Comparison of ENCODE assay signal across 14 cellular contexts in the genomic region with DNA sequence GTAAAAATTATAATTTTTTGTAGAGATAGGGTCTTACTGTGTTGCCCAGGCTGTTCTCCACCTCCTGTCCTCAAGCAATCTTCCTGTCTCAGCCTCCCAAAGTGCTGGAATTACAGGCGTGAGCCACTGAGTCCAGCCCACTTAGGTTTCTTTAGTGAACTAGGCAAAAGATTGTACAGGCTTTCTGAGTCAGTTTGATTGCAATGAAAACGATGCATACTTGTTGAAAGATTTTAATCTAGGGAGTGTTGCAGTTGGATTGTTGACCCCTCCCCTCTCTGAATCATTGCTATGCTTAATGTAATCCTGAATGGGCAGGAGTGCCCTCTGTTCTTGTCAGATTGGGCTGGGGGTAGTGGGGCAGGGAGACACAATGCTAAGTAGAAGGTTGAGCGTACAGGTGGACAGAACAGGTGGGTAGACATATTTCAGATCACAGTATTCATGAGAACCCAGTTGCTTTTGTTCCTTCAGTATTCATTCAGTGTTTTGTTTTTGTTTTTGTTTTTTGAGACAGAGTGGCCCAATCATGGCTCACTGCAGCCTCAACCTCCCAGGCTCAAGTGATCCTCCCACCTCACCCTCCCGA.
A peak's percentile ranks its signal among the peaks of the same experiment; 100 is the strongest.
DNase-seq lines count a peak whose midpoint lies in the region; ATAC-seq and TF ChIP-seq lines count a peak whose summit lies in the region.
"Had no signal": no experiment of that assay in that cellular context is flagged by ENCODE, and none has a peak within 500 bp of the region (broad histone marks: within the 10 kb centered on the region; RNA-seq: fewer than 3 reads in every experiment).

No MANE protein-coding gene starts in this region.

- H4K91ac ChIP-seq in mesenchymal stem cell (ENCODE audit: low read length), result no peak overlapping the region

- no peaks in the 10 kb centered on the region for H3K4me1 ChIP-seq in CD4-positive, CD25-positive, alpha-beta regulatory T cell (ENCODE audit: control insufficient read depth, insufficient read depth, low read length, poor library complexity, severe bottlenecking)
- H3K4me1 ChIP-seq in endodermal cell (ENCODE audit: control insufficient read depth, insufficient read depth, low read length) (peaks cover 2% of the 10 kb centered on the region), mesenchymal stem cell (ENCODE audit: control insufficient read depth, insufficient read depth, low read depth, low read length) (peaks cover 5% of the 10 kb centered on the region)
- H3K4me1 ChIP-seq: thyroid gland had no signal

- no peak overlapping the region for H3K14ac ChIP-seq in mesenchymal stem cell (ENCODE audit: low read length in 2 of 2)

- H4K8ac ChIP-seq in mesenchymal stem cell (ENCODE audit: low read length), result no peak overlapping the region

- no peaks in the 10 kb centered on the region for H3K9me3 ChIP-seq in CD4-positive, CD25-positive, alpha-beta regulatory T cell (ENCODE audit: control insufficient read depth in 2 of 2, low read length in 2 of 2)
- no peaks in the 10 kb centered on the region for H3K9me3 ChIP-seq in endodermal cell (ENCODE audit: control insufficient read depth, low read length)
- no peaks in the 10 kb centered on the region for H3K9me3 ChIP-seq in mesenchymal stem cell (ENCODE audit: control insufficient read depth, low read length)
- H3K9me3 ChIP-seq: thyroid gland had no signal

- peaks cover 29% of the 10 kb centered on the region for H3K79me1 ChIP-seq in mesenchymal stem cell (replicated peaks; ENCODE audit: low read length, poor library complexity, severe bottlenecking)

- no peak overlapping the region for H2AFZ ChIP-seq in mesenchymal stem cell (ENCODE audit: low read depth, low read length)

- no peak overlapping the region for H2BK120ac ChIP-seq in mesenchymal stem cell (ENCODE audit: low read depth, low read length)

- no peak overlapping the region for H3K27ac ChIP-seq in CD4-positive, CD25-positive, alpha-beta regulatory T cell (ENCODE audit: insufficient read depth, low read length, poor library complexity, severe bottlenecking)
- H3K27ac ChIP-seq in endodermal cell (ENCODE audit: low read depth, low read length), result no peak overlapping the region
- no peak overlapping the region for H3K27ac ChIP-seq in mesenchymal stem cell (ENCODE audit: low read length, poor library complexity, severe bottlenecking)
- H3K27ac ChIP-seq: thyroid gland had no signal

- no peak overlapping the region for H2BK15ac ChIP-seq in mesenchymal stem cell (ENCODE audit: low read depth, poor library complexity, severe bottlenecking)

- H3K27ac Mint-ChIP-seq in CD4-positive, CD25-positive, alpha-beta regulatory T cell, result peak overlapping the region in 2 of 3 donors; percentile 20 to 24
- H3K27ac Mint-ChIP-seq in endodermal cell, result peak overlapping the region; percentile 67
- H3K27ac Mint-ChIP-seq in T-helper 2 cell treated with Interferon-gamma antibody and Interleukin-4, amounts not matched to agents 5 μg/mL and 100 μg/mL, for 36 hours, result no peak overlapping the region
- H3K27ac Mint-ChIP-seq: activated CD4-positive, alpha-beta memory T cell treated with anti-CD3 and anti-CD28 coated beads for 36 hours had no signal

- H3K36me3 Mint-ChIP-seq in CD4-positive, CD25-positive, alpha-beta regulatory T cell, result no peaks in the 10 kb centered on the region
- H3K36me3 Mint-ChIP-seq in endodermal cell (ENCODE audit: low read depth), result peaks cover 12% of the 10 kb centered on the region
- H3K36me3 Mint-ChIP-seq in T-helper 2 cell treated with Interferon-gamma antibody and Interleukin-4, amounts not matched to agents 5 μg/mL and 100 μg/mL, for 36 hours (ENCODE audit: low read depth), result no peaks in the 10 kb centered on the region
- H3K36me3 Mint-ChIP-seq: activated CD4-positive, alpha-beta memory T cell treated with anti-CD3 and anti-CD28 coated beads for 36 hours had no signal

- no peak for DNase-seq in CD4-positive, CD25-positive, alpha-beta regulatory T cell
- DNase-seq in NCI-H226 (peak; percentile 74), endodermal cell (no peak), mesenchymal stem cell (peak; percentile 59), hypothalamus (lab: John Stamatoyannopoulos, UW) (no peak)
- no peak for DNase-seq in T-helper 2 cell treated with Interferon-gamma antibody and Interleukin-4, amounts not matched to agents 5 μg/mL and 100 μg/mL, for 36 hours (ENCODE audit: low spot score)
- DNase-seq: activated naive CD4-positive, alpha-beta T cell treated with Interleukin-2 at 50 U/mL for 16 hours; NCI-H1417 treated with DMSO at 0.1 percent for 48 hours; NCI-H82; right cardiac atrium; thyroid gland had no signal

- peaks cover 0 to 11% (median 0%) of the 10 kb centered on the region in 4 donors for H3K4me1 Mint-ChIP-seq in CD4-positive, CD25-positive, alpha-beta regulatory T cell
- peaks cover 20% of the 10 kb centered on the region for H3K4me1 Mint-ChIP-seq in endodermal cell
- peaks cover 4% of the 10 kb centered on the region for H3K4me1 Mint-ChIP-seq in T-helper 2 cell treated with Interferon-gamma antibody and Interleukin-4, amounts not matched to agents 5 μg/mL and 100 μg/mL, for 36 hours (ENCODE audit: low read depth)

- H2AK5ac ChIP-seq in mesenchymal stem cell (ENCODE audit: low read length, severe bottlenecking), result no peak overlapping the region

- H3K27me3 Mint-ChIP-seq in CD4-positive, CD25-positive, alpha-beta regulatory T cell, result no peaks in the 10 kb centered on the region
- no peaks in the 10 kb centered on the region for H3K27me3 Mint-ChIP-seq in endodermal cell (ENCODE audit: insufficient read depth)
- no peaks in the 10 kb centered on the region for H3K27me3 Mint-ChIP-seq in T-helper 2 cell treated with Interferon-gamma antibody and Interleukin-4, amounts not matched to agents 5 μg/mL and 100 μg/mL, for 36 hours (ENCODE audit: low read depth)
- H3K27me3 Mint-ChIP-seq: activated CD4-positive, alpha-beta memory T cell treated with anti-CD3 and anti-CD28 coated beads for 36 hours had no signal

- no peaks in the 10 kb centered on the region for H3K27me3 ChIP-seq in CD4-positive, CD25-positive, alpha-beta regulatory T cell (ENCODE audit: control insufficient read depth, insufficient read depth, low read length)
- H3K27me3 ChIP-seq in endodermal cell (ENCODE audit: control insufficient read depth, insufficient read depth, low read length, poor library complexity, severe bottlenecking) (no peaks in the 10 kb centered on the region), mesenchymal stem cell (ENCODE audit: control insufficient read depth in 1 of 2, insufficient read depth in 1 of 2, low read length in 2 of 2) (no peaks in the 10 kb centered on the region)
- H3K27me3 ChIP-seq: thyroid gland had no signal

- 88% methylated on average over 4 of the region's 4 CpGs for WGBS in endodermal cell (ENCODE audit: insufficient coverage in 1 of 2, insufficient read length in 1 of 2), 2 experiments
- 73% methylated on average over 4 of the region's 4 CpGs for WGBS in mesenchymal stem cell

- no peak overlapping the region for H3K23ac ChIP-seq in mesenchymal stem cell (ENCODE audit: low read length in 2 of 2)

- no peak overlapping the region for H2BK5ac ChIP-seq in mesenchymal stem cell (ENCODE audit: low read depth, low read length, poor library complexity, severe bottlenecking)

- H3K4ac ChIP-seq in mesenchymal stem cell (ENCODE audit: low read depth in 1 of 2, low read length in 2 of 2), result no peak overlapping the region

- H3K9me3 Mint-ChIP-seq in CD4-positive, CD25-positive, alpha-beta regulatory T cell, result no peaks in the 10 kb centered on the region
- H3K9me3 Mint-ChIP-seq in endodermal cell, result no peaks in the 10 kb centered on the region
- H3K9me3 Mint-ChIP-seq in T-helper 2 cell treated with Interferon-gamma antibody and Interleukin-4, amounts not matched to agents 5 μg/mL and 100 μg/mL, for 36 hours, result no peaks in the 10 kb centered on the region
- H3K9me3 Mint-ChIP-seq: activated CD4-positive, alpha-beta memory T cell treated with anti-CD3 and anti-CD28 coated beads for 36 hours had no signal

- no peak overlapping the region for H3K4me2 ChIP-seq in mesenchymal stem cell (ENCODE audit: low read length, poor library complexity, severe bottlenecking)

- H2BK12ac ChIP-seq in mesenchymal stem cell (ENCODE audit: low read length in 2 of 2), result no peak overlapping the region

- H3K9ac ChIP-seq in endodermal cell (ENCODE audit: extremely low read depth, low read length, poor library complexity, severe bottlenecking) (no peak overlapping the region), mesenchymal stem cell (ENCODE audit: low read length) (no peak overlapping the region)

- no peak for TF ChIP-seq CTCF in endodermal cell (conservative IDR thresholded peaks at IDR 0.05)

- no peak overlapping the region for H3K18ac ChIP-seq in mesenchymal stem cell (ENCODE audit: low read depth in 1 of 2, low read length in 2 of 2)

- H3K36me3 ChIP-seq in CD4-positive, CD25-positive, alpha-beta regulatory T cell (ENCODE audit: control insufficient read depth, insufficient read depth, low read length), result no peaks in the 10 kb centered on the region
- H3K36me3 ChIP-seq in endodermal cell (ENCODE audit: control insufficient read depth, insufficient read depth, low read length) (peaks cover 4% of the 10 kb centered on the region), mesenchymal stem cell (ENCODE audit: control insufficient read depth in 1 of 2, insufficient read depth in 2 of 2, low read depth in 1 of 2, low read length in 2 of 2) (no peaks in the 10 kb centered on the region)
- H3K36me3 ChIP-seq: thyroid gland had no signal

- no peak for ATAC-seq in CD4-positive, CD25-positive, alpha-beta regulatory T cell (ENCODE audit: low read depth in 2 of 2)
- ATAC-seq in GM19397 (IDR thresholded peaks at IDR 0.05; ENCODE audit: unreplicated experiment) (no peak), GM18867 (IDR thresholded peaks at IDR 0.05; ENCODE audit: unreplicated experiment) (no peak)
- ATAC-seq: right cardiac atrium had no signal

- H3K4me3 ChIP-seq in CD4-positive, CD25-positive, alpha-beta regulatory T cell (ENCODE audit: low read depth, low read length), result no peak overlapping the region
- H3K4me3 ChIP-seq in endodermal cell (ENCODE audit: low read length), result no peak overlapping the region
- no peak overlapping the region for H3K4me3 ChIP-seq in mesenchymal stem cell (ENCODE audit: insufficient read depth in 1 of 2, low read depth in 1 of 2, low read length in 2 of 2)
- H3K4me3 ChIP-seq: thyroid gland had no signal

- no peak overlapping the region for H3K4me3 Mint-ChIP-seq in CD4-positive, CD25-positive, alpha-beta regulatory T cell
- no peak overlapping the region for H3K4me3 Mint-ChIP-seq in endodermal cell
- H3K4me3 Mint-ChIP-seq in T-helper 2 cell treated with Interferon-gamma antibody and Interleukin-4, amounts not matched to agents 5 μg/mL and 100 μg/mL, for 36 hours, result no peak overlapping the region
- H3K4me3 Mint-ChIP-seq: activated CD4-positive, alpha-beta memory T cell treated with anti-CD3 and anti-CD28 coated beads for 36 hours had no signal

Comparison
In these comparisons a context has a peak if more than half of its experiments do, and no peak if none do; other contexts are left out.
1. DNase-seq: peak in NCI-H226 (single experiment) and mesenchymal stem cell (single experiment); none in CD4-positive, CD25-positive, alpha-beta regulatory T cell (0 of 3), endodermal cell (single experiment), hypothalamus (0 of 51) and T-helper 2 cell treated with Interferon-gamma antibody and Interleukin-4, amounts not matched to agents 5 μg/mL and 100 μg/mL, for 36 hours (single experiment).